27 cellular contexts compared by ENCODE assay signal in the genomic region with DNA sequence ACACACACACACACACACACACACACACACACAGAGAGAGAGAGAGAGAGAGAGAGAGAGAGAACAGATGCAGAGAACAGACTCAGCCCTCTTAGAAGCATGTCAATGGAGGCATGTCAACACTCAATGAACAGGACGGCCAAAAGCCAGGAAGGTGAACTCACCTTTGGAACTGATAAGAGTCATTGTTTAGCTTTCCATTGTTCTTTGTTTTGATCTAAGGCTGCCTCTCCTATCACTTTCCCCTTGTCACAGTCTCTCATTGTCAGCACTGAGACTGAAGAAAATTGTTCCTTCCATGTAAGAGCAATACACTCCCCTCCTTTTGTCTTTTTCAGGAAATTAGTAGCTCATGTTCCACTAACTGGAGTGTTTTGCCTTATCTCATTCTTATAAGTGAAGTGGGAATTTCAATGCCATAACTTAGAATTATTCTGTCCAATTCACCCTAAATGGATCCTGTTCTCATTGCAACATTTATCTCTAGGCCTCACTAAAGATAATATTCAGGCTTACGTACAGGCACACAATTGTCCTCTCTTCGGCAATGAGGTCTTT.
A peak's percentile ranks its signal among the peaks of the same experiment; 100 is the strongest.
DNase-seq lines count a peak whose midpoint lies in the region; ATAC-seq and TF ChIP-seq lines count a peak whose summit lies in the region.
"Had no signal": no experiment of that assay in that cellular context is flagged by ENCODE, and none has a peak within 500 bp of the region (broad histone marks: within the 10 kb centered on the region; RNA-seq: fewer than 3 reads in every experiment).

No MANE protein-coding gene starts in this region.

- WGBS in right cardiac atrium, result 34% methylated on average over 3 of the region's 3 CpGs

- H3K27me3 ChIP-seq in right cardiac atrium (ENCODE audit: control insufficient read depth, insufficient read depth) (no peaks in the 10 kb centered on the region), Caco-2 (replicated peaks; ENCODE audit: control insufficient read depth, insufficient read depth, low read length) (no peaks in the 10 kb centered on the region)
- H3K27me3 ChIP-seq: BLaER1, foreskin keratinocyte, hepatocyte, upper lobe of right lung had no signal

- no peaks in the 10 kb centered on the region for H3K36me3 ChIP-seq in Caco-2 (ENCODE audit: control insufficient read depth, insufficient read depth, low read length)
- H3K36me3 ChIP-seq: BLaER1, upper lobe of right lung had no signal

- H3K36me3 Mint-ChIP-seq in Caco-2 (ENCODE audit: insufficient read depth, unreplicated experiment), result no peaks in the 10 kb centered on the region
- H3K36me3 Mint-ChIP-seq: naive B cell had no signal

- H3K4me1 ChIP-seq in right cardiac atrium (ENCODE audit: control insufficient read depth, insufficient read depth, low read length) (no peaks in the 10 kb centered on the region), Caco-2 (peaks cover 11% of the 10 kb centered on the region)
- H3K4me1 ChIP-seq: BLaER1, upper lobe of right lung had no signal

- no peak overlapping the region for H3K27ac ChIP-seq in right cardiac atrium (ENCODE audit: low read length)
- H3K27ac ChIP-seq: A549, BLaER1, foreskin keratinocyte, GM23248, hepatocyte, upper lobe of right lung had no signal

- ATAC-seq in right cardiac atrium (peak; percentile 72 to 86), GM21515 (IDR thresholded peaks at IDR 0.05; ENCODE audit: unreplicated experiment) (no peak)
- ATAC-seq: A549; activated T-cell treated with anti-CD3 and anti-CD28 coated beads, Interleukin-2, amount 50 U/mL, for 72 hours; foreskin keratinocyte; sciatic nerve; upper lobe of right lung had no signal

- H3K27ac Mint-ChIP-seq in Caco-2 (ENCODE audit: unreplicated experiment), result no peak overlapping the region
- H3K27ac Mint-ChIP-seq: activated T-cell treated with anti-CD3 and anti-CD28 coated beads, Interleukin-2, amount 50 U/mL, for 72 hours; naive B cell had no signal

- H3K27me3 Mint-ChIP-seq in Caco-2 (ENCODE audit: insufficient read depth, unreplicated experiment), result no peaks in the 10 kb centered on the region

- POLR2A ChIA-PET in Caco-2 (lab: Charles Lee), result no interaction called here

- H3K9me3 ChIP-seq in right cardiac atrium (ENCODE audit: control insufficient read depth, low read length), result no peaks in the 10 kb centered on the region
- H3K9me3 ChIP-seq in Caco-2, result no peaks in the 10 kb centered on the region
- H3K9me3 ChIP-seq: A549, BLaER1, upper lobe of right lung had no signal

- TF ChIP-seq CTCF in Caco-2 (IDR thresholded peaks at IDR 0.05; ENCODE audit: insufficient read depth in 1 of 2, low read depth in 1 of 2, low read length in 1 of 2, severe bottlenecking in 1 of 2, unreplicated experiment in 1 of 2), result no peak

- BruUV-seq in Caco-2 (replicated peaks; lab: Mats Ljungman, UMichigan), result no TSS peak

- H3K4me1 Mint-ChIP-seq in Caco-2 (ENCODE audit: low read depth, unreplicated experiment), result peaks cover 7% of the 10 kb centered on the region

- no peak overlapping the region for H3K4me3 Mint-ChIP-seq in Caco-2 (ENCODE audit: unreplicated experiment)
- H3K4me3 Mint-ChIP-seq: activated T-cell treated with anti-CD3 and anti-CD28 coated beads, Interleukin-2, amount 50 U/mL, for 72 hours; naive B cell had no signal

- peak; percentile 13 for DNase-seq in NCI-H748 (lab: John Stamatoyannopoulos, UW; ENCODE audit: unreplicated experiment)
- DNase-seq in NCI-H748 treated with DMSO at 0.1 percent for 48 hours (lab: John Stamatoyannopoulos, UW), result no peak
- DNase-seq in NCI-H2196 treated with DMSO at 0.1 percent for 48 hours (lab: John Stamatoyannopoulos, UW; ENCODE audit: unreplicated experiment), result peak; percentile 7
- no peak for DNase-seq in right cardiac atrium
- peak; percentile 11 for DNase-seq in retina
- no peak for DNase-seq in Caco-2
- DNase-seq in NCI-H1092 (lab: John Stamatoyannopoulos, UW), result no peak
- DNase-seq: activated CD4-positive, alpha-beta T cell treated with anti-CD3 and anti-CD28 coated beads for 48 hours; activated naive CD4-positive, alpha-beta T cell treated with anti-CD3 and anti-CD28 coated beads, Interleukin-2, amount 50 U/mL, for 16 hours; activated T-cell treated with anti-CD3 and anti-CD28 coated beads, Interleukin-2, amount 50 U/mL, for 72 hours; aorta; central memory CD4-positive, alpha-beta T cell; foreskin keratinocyte; GM23248; mammary epithelial cell; naive B cell; NCI-H1092 treated with DMSO at 0.1 percent for 48 hours; NCI-H2171; OCI-M1; SHP77; stimulated activated CD8-positive, alpha-beta memory T cell treated with anti-CD3 and anti-CD28 coated beads, Interleukin-4, amount 100 ng/mL, for 48 hours; upper lobe of right lung had no signal

- CTCF ChIA-PET in Caco-2 (lab: Charles Lee), result no interaction called here

- H3K9me3 Mint-ChIP-seq in Caco-2 (ENCODE audit: unreplicated experiment), result no peaks in the 10 kb centered on the region
- H3K9me3 Mint-ChIP-seq: naive B cell had no signal

- intact Hi-C loops in right cardiac atrium (cut with DNase I), result no loop called here
- intact Hi-C loops in Caco-2 (cut with micrococcal nuclease; ENCODE audit: unreplicated experiment), result no loop called here

- no peak overlapping the region for H3K4me3 ChIP-seq in right cardiac atrium (ENCODE audit: low read length)
- no peak overlapping the region for H3K4me3 ChIP-seq in Caco-2 (ENCODE audit: low read depth, low read length)
- H3K4me3 ChIP-seq: A549, BLaER1, GM23248, hepatocyte, upper lobe of right lung had no signal

Comparison
In these comparisons a context has a peak if more than half of its experiments do, and no peak if none do; other contexts are left out.
1. DNase-seq: peak in NCI-H748 (single experiment), NCI-H2196 treated with DMSO at 0.1 percent for 48 hours (single experiment) and retina (single experiment); none in NCI-H748 treated with DMSO at 0.1 percent for 48 hours (single experiment), right cardiac atrium (0 of 3), Caco-2 (0 of 2) and NCI-H1092 (single experiment).